In genomic region chrX:110414679-110415439, GRCh38 we compare ENCODE assay signal across 1 cellular context.
TF ChIP-seq lines count a peak whose summit lies in the region.

No MANE protein-coding gene starts in this region.

TF ChIP-seq in HepG2, 621 proteins besides CTCF, POLR2A, EP300 and RAD21 (continued from another document):
- TF ChIP-seq TERF1 (CRISPR knock-in tag; IDR thresholded peaks at IDR 0.05) (no peak), ZNF572 (CRISPR knock-in tag; IDR thresholded peaks at IDR 0.05) (no peak)
